9 cellular contexts compared by ENCODE assay signal in genomic region chr6:98832282-98833100, GRCh38. TPM values are rescaled to one million over a fixed set of nuclear protein-coding genes. Genes with fewer than 3 reads are reported as not detected.
A peak's percentile ranks its signal among the peaks of the same experiment; 100 is the strongest.
DNase-seq lines count a peak whose midpoint lies in the region; ATAC-seq, FAIRE-seq and TF ChIP-seq lines count a peak whose summit lies in the region.
"Had no signal": no experiment of that assay in that cellular context is flagged by ENCODE, and none has a peak within 500 bp of the region (broad histone marks: within the 10 kb centered on the region; RNA-seq: fewer than 3 reads in every experiment).

No MANE protein-coding gene starts in this region.

- intact Hi-C loops in GM12878 (cut with micrococcal nuclease; ENCODE audit: unreplicated experiment): no loop called here

- peak overlapping the region in 3 of 8 donors; percentile 17 to 72 (median 48) for H3K27ac Mint-ChIP-seq in CD8-positive, alpha-beta memory T cell
- peak overlapping the region; percentile 45 for H3K27ac Mint-ChIP-seq in stimulated activated naive CD8-positive, alpha-beta T cell treated with anti-CD3 and anti-CD28 coated beads, Interleukin-15, Interleukin-2, amounts not matched to agents 100 ng/mL and 50 ng/mL, for 24 hours

- H3K4me3 ChIP-seq in CD8-positive, alpha-beta memory T cell (ENCODE audit: low read length): peak overlapping the region; percentile 57
- no peak overlapping the region; the same call in 1 of the 2 replicates for H3K4me3 ChIP-seq in GM12878

- TF ChIP-seq RAD21 in GM12878 (IDR thresholded peaks at IDR 0.05; ENCODE audit: insufficient read depth, low read depth, low read length): no peak

- no peak for TF ChIP-seq EP300 in GM12878 (IDR thresholded peaks at IDR 0.05; ENCODE audit: borderline replicate concordance in 1 of 2, control insufficient read depth in 1 of 2, low read depth in 2 of 2, low read length in 2 of 2)

- H3K9me3 Mint-ChIP-seq in CD8-positive, alpha-beta memory T cell: peaks cover 0 to 14% (median 3%) of the 10 kb centered on the region in 5 donors
- H3K9me3 Mint-ChIP-seq in stimulated activated naive CD8-positive, alpha-beta T cell treated with anti-CD3 and anti-CD28 coated beads, Interleukin-15, Interleukin-2, amounts not matched to agents 100 ng/mL and 50 ng/mL, for 24 hours: no peaks in the 10 kb centered on the region

- no peak overlapping the region for H2AFZ ChIP-seq in GM12878 (ENCODE audit: control insufficient read depth, low read depth, low read length)

- no peaks in the 10 kb centered on the region for H3K9me3 ChIP-seq in CD8-positive, alpha-beta memory T cell (ENCODE audit: low read length)
- no peaks in the 10 kb centered on the region; the same call in 2 of the 3 replicates for H3K9me3 ChIP-seq in GM12878 (replicated peaks; ENCODE audit: control insufficient read depth, insufficient read depth, low read length)

- ATAC-seq in GM12878: no peak
- no peak for ATAC-seq in HG02870 (IDR thresholded peaks at IDR 0.05; ENCODE audit: unreplicated experiment)
- ATAC-seq in GM18520 (IDR thresholded peaks at IDR 0.05; ENCODE audit: unreplicated experiment): no peak

- WGBS in GM12878 (ENCODE audit: insufficient coverage, insufficient replicate concordance, low lambda C conversion rate, missing lambda C conversion rate): 53% methylated on average over 56 of the region's 61 CpGs

- no peak overlapping the region for H3K4me2 ChIP-seq in GM12878 (ENCODE audit: control insufficient read depth, insufficient read depth)

- CTCF ChIA-PET in CD8-positive, alpha-beta memory T cell (lab: Charles Lee): no interaction called here
- CTCF ChIA-PET in GM12878 (lab: Yijun Ruan, JAX): no interaction called here

- H3K9ac ChIP-seq in GM12878 (ENCODE audit: control insufficient read depth, insufficient read depth, low read length): no peak overlapping the region

- SMC1A ChIA-PET in GM12878 (lab: Charles Lee; ENCODE audit: uncharacterized antibody, unreplicated experiment): no interaction called here

- in situ Hi-C loops in GM12878 (cut with MboI): no loop called here

- H3K4me3 Mint-ChIP-seq in CD8-positive, alpha-beta memory T cell: peak overlapping the region; percentile 83 to 94 (median 90)
- peak overlapping the region; percentile 73 for H3K4me3 Mint-ChIP-seq in stimulated activated naive CD8-positive, alpha-beta T cell treated with anti-CD3 and anti-CD28 coated beads, Interleukin-15, Interleukin-2, amounts not matched to agents 100 ng/mL and 50 ng/mL, for 24 hours

- no peak overlapping the region for H3K27ac ChIP-seq in CD8-positive, alpha-beta memory T cell (ENCODE audit: low read depth, low read length)
- H3K27ac ChIP-seq in GM12878 (ENCODE audit: control insufficient read depth, insufficient read depth): no peak overlapping the region

- no peaks in the 10 kb centered on the region for H3K36me3 ChIP-seq in CD8-positive, alpha-beta memory T cell (ENCODE audit: insufficient read depth, low read length)
- no peaks in the 10 kb centered on the region for H3K36me3 ChIP-seq in GM12878 (ENCODE audit: control insufficient read depth in 2 of 2, insufficient read depth in 2 of 2, low read length in 1 of 2)

- no peaks in the 10 kb centered on the region for H4K20me1 ChIP-seq in GM12878 (ENCODE audit: control insufficient read depth, insufficient read depth)

- POLR2A ChIA-PET in CD8-positive, alpha-beta memory T cell (lab: Charles Lee): no interaction called here
- POLR2A ChIA-PET in GM12878 (lab: Charles Lee): no interaction called here

- no TSS peak for BruUV-seq in GM12878 (replicated peaks; lab: Mats Ljungman, UMichigan)

- H3K36me3 Mint-ChIP-seq in CD8-positive, alpha-beta memory T cell: peaks cover 0 to 2% (median 0%) of the 10 kb centered on the region in 3 donors
- H3K36me3 Mint-ChIP-seq in stimulated activated naive CD8-positive, alpha-beta T cell treated with anti-CD3 and anti-CD28 coated beads, Interleukin-15, Interleukin-2, amounts not matched to agents 100 ng/mL and 50 ng/mL, for 24 hours (ENCODE audit: low read depth): no peaks in the 10 kb centered on the region

- H3K4me1 Mint-ChIP-seq in CD8-positive, alpha-beta memory T cell: peaks cover 49 to 70% (median 62%) of the 10 kb centered on the region in 3 donors
- H3K4me1 Mint-ChIP-seq in stimulated activated naive CD8-positive, alpha-beta T cell treated with anti-CD3 and anti-CD28 coated beads, Interleukin-15, Interleukin-2, amounts not matched to agents 100 ng/mL and 50 ng/mL, for 24 hours (ENCODE audit: low read depth): peaks cover 51% of the 10 kb centered on the region

- peaks cover 34% of the 10 kb centered on the region for H3K4me1 ChIP-seq in CD8-positive, alpha-beta memory T cell (ENCODE audit: insufficient read depth, low read length)
- H3K4me1 ChIP-seq in GM12878 (ENCODE audit: control insufficient read depth, insufficient read depth, low read length): no peaks in the 10 kb centered on the region

- no peak for FAIRE-seq in GM12878 (lab: Jason Lieb, UNC)

- peaks cover 68 to 88% of the 10 kb centered on the region in 2 donors for H3K27me3 Mint-ChIP-seq in CD8-positive, alpha-beta memory T cell
- peaks cover 84% of the 10 kb centered on the region for H3K27me3 Mint-ChIP-seq in stimulated activated naive CD8-positive, alpha-beta T cell treated with anti-CD3 and anti-CD28 coated beads, Interleukin-15, Interleukin-2, amounts not matched to agents 100 ng/mL and 50 ng/mL, for 24 hours

- no peaks in the 10 kb centered on the region for H3K79me2 ChIP-seq in GM12878 (ENCODE audit: control insufficient read depth, insufficient read depth, low read length)

- no peak for DNase-seq in CD8-positive, alpha-beta memory T cell
- peak; percentile 36 for DNase-seq in HuH-7.5 (ENCODE audit: low spot score)
- no peak for DNase-seq in GM12878 (ENCODE audit: low read depth, low spot score)
- DNase-seq in islet precursor cell: peak; percentile 60
- no peak for DNase-seq in GM19240 (ENCODE audit: insufficient read length, low spot score)

- no peak for TF ChIP-seq POLR2A in GM12878 (IDR thresholded peaks at IDR 0.05; ENCODE audit: low read depth, low read length)

- H3K27me3 ChIP-seq in CD8-positive, alpha-beta memory T cell (ENCODE audit: insufficient read depth, low read length, poor library complexity, severe bottlenecking): peaks cover 50% of the 10 kb centered on the region
- peaks cover 19 to 47% of the 10 kb centered on the region in 2 experiments for H3K27me3 ChIP-seq in GM12878 (replicated peaks in 1 of 2; ENCODE audit: control insufficient read depth in 2 of 2, insufficient read depth in 2 of 2, low read length in 1 of 2)

- RAD21 ChIA-PET in GM12878 (lab: Charles Lee; ENCODE audit: unreplicated experiment): no interaction called here

- TF ChIP-seq CTCF in GM12878 (IDR thresholded peaks at IDR 0.05 in 2 of 3, conservative IDR thresholded peaks at IDR 0.05 in 1 of 3; ENCODE audit: control insufficient read depth in 2 of 3, extremely low read depth in 1 of 3, insufficient read depth in 1 of 3, low read depth in 3 of 3, low read length in 3 of 3): no peak

TF ChIP-seq in GM12878, 131 proteins besides CTCF, POLR2A, EP300 and RAD21:
- peak; percentile 35 for TF ChIP-seq SUZ12 (IDR thresholded peaks at IDR 0.05; ENCODE audit: unreplicated experiment)
- TF ChIP-seq NKRF (conservative IDR thresholded peaks at IDR 0.05): no peak

RNA-seq across cellular contexts. Expression of gene POU3F2, which starts 1.9 kb away (rescaled TPM):
- not detected for total RNA-seq in CD8-positive, alpha-beta memory T cell
- not detected for polyA plus RNA-seq in CD8-positive, alpha-beta memory T cell
- not detected in 2 replicates for total RNA-seq in GM12878 (2013; cell fraction: nucleolus; rRNA removed)
- total RNA-seq in GM12878 (2014; rRNA removed) (not detected in 2 replicates), GM12878 (2014; rRNA removed; fragmentation: Illumina TruSeq; extraction: Trizol) (not detected in 2 replicates), GM12878 (2021) (not detected in 2 replicates)
- not detected for polyA plus RNA-seq in GM12878 (2011; ENCODE audit: low read depth)
- polyA plus RNA-seq in GM12878 (2011; rRNA removed) (not detected in 2 replicates), GM12878 (2014; fragmentation: Illumina TruSeq; extraction: Trizol) (not detected in 2 replicates), GM12878 (2014; fragmentation: Nextera tagmentation; extraction: Ambion mirVana) (not detected), GM12878 (2014; rRNA removed) (not detected in 2 replicates), GM12878 (2016; fragmentation: Nextera tagmentation; extraction: Ambion mirVana) (not detected)
- not detected in 2 replicates for polyA plus RNA-seq in GM12878 (2011; cell fraction: cytosol; rRNA removed)
- not detected in 2 replicates for polyA plus RNA-seq in GM12878 (2011; cell fraction: nucleus; rRNA removed)
- polyA plus RNA-seq in GM12878 (2012): 0.01 TPM in 1 of 2 replicates, not detected in the other
- not detected in 2 replicates for polyA minus RNA-seq in GM12878 (2011; rRNA and poly(A)+ RNA removed)
- not detected in 2 replicates for polyA minus RNA-seq in GM12878 (2011; cell fraction: cytosol; rRNA and poly(A)+ RNA removed)
- polyA minus RNA-seq in GM12878 (2011; cell fraction: nucleus; rRNA and poly(A)+ RNA removed): not detected in 2 replicates
- total RNA-seq: NCI-H460 had no signal

Comparison
In these comparisons a context has a peak if more than half of its experiments do, and no peak if none do; other contexts are left out.
1. DNase-seq: peak in HuH-7.5 (single experiment) and islet precursor cell (single experiment); none in CD8-positive, alpha-beta memory T cell (0 of 5), GM12878 (single experiment) and GM19240 (single experiment).